26 cellular contexts compared by ENCODE assay signal in genomic region chr12:94798107-94798506, GRCh38.
"Had no signal": no experiment of that assay in that cellular context is flagged by ENCODE, and none has a peak within 500 bp of the region (broad histone marks: within the 10 kb centered on the region; RNA-seq: fewer than 3 reads in every experiment).

No MANE protein-coding gene starts in this region.

- H3K27ac Mint-ChIP-seq: activated B cell treated with CpG ODN at 0.5 μM for 24 hours; activated CD8-positive, alpha-beta T cell treated with anti-CD3 and anti-CD28 coated beads for 36 hours; activated naive CD4-positive, alpha-beta T cell treated with anti-CD3 and anti-CD28 coated beads, Interleukin-2, amount 50 U/mL, for 24 hours; activated naive CD8-positive, alpha-beta T cell treated with anti-CD3 and anti-CD28 coated beads, Interleukin-2, amount 50 U/mL, for 24 hours; activated T-helper 17 cell treated with anti-CD3 and anti-CD28 coated beads, Interleukin-2, amount 50 U/mL, for 72 hours; effector memory CD8-positive, alpha-beta T cell; neural progenitor cell; stimulated activated naive CD8-positive, alpha-beta T cell treated with anti-CD3 and anti-CD28 coated beads, Interleukin-15, Interleukin-2, amounts not matched to agents 100 ng/mL and 50 ng/mL, for 24 hours; T-helper 2 cell treated with Interferon-gamma antibody and Interleukin-4, amounts not matched to agents 5 μg/mL and 100 μg/mL, for 36 hours had no signal

- ATAC-seq: activated CD8-positive, alpha-beta T cell treated with anti-CD3 and anti-CD28 coated beads for 36 hours; activated naive CD8-positive, alpha-beta T cell treated with anti-CD3 and anti-CD28 coated beads, Interleukin-2, amount 50 U/mL, for 24 hours; activated T-cell treated with anti-CD3 and anti-CD28 coated beads, Interleukin-2, amount 50 U/mL, for 4 hours; activated T-helper 17 cell treated with anti-CD3 and anti-CD28 coated beads, Interleukin-2, amount 50 U/mL, for 72 hours; effector memory CD8-positive, alpha-beta T cell; gastrocnemius medialis; left ventricle myocardium superior; mucosa of descending colon; right cardiac atrium had no signal

- DNase-seq: activated B cell treated with CpG ODN at 0.5 μM for 24 hours; activated CD4-positive, alpha-beta T cell treated with anti-CD3 and anti-CD28 coated beads, Interleukin-2, amount 50 U/mL, for 1 hour; activated CD8-positive, alpha-beta T cell treated with anti-CD3 and anti-CD28 coated beads for 36 hours; activated gamma-delta T cell treated with Interleukin-2 at 50 U/mL for 16 hours; activated naive CD8-positive, alpha-beta T cell treated with anti-CD3 and anti-CD28 coated beads, Interleukin-2, amount 50 U/mL, for 24 hours; activated T-cell treated with anti-CD3 and anti-CD28 coated beads, Interleukin-2, amount 50 U/mL, for 4 hours; amygdala; caudate nucleus; cortex of kidney; effector memory CD8-positive, alpha-beta T cell; erythroblast; gastrocnemius medialis; glutamatergic neuron; islet precursor cell; left ventricle myocardium superior; mucosa of descending colon; occipital lobe; posterior cingulate gyrus; right cardiac atrium; stimulated activated CD4-positive, alpha-beta T cell treated with anti-CD3 and anti-CD28 coated beads, Interleukin-2, amount 100 ng/mL, for 48 hours; trophoblast cell had no signal

- H3K9me3 Mint-ChIP-seq: activated B cell treated with CpG ODN at 0.5 μM for 24 hours; activated CD8-positive, alpha-beta T cell treated with anti-CD3 and anti-CD28 coated beads for 36 hours; activated naive CD4-positive, alpha-beta T cell treated with anti-CD3 and anti-CD28 coated beads, Interleukin-2, amount 50 U/mL, for 24 hours; activated naive CD8-positive, alpha-beta T cell treated with anti-CD3 and anti-CD28 coated beads, Interleukin-2, amount 50 U/mL, for 24 hours; activated T-cell treated with anti-CD3 and anti-CD28 coated beads, Interleukin-2, amount 50 U/mL, for 4 hours; activated T-helper 17 cell treated with anti-CD3 and anti-CD28 coated beads, Interleukin-2, amount 50 U/mL, for 72 hours; effector memory CD8-positive, alpha-beta T cell; neural progenitor cell; stimulated activated naive CD8-positive, alpha-beta T cell treated with anti-CD3 and anti-CD28 coated beads, Interleukin-15, Interleukin-2, amounts not matched to agents 100 ng/mL and 50 ng/mL, for 24 hours; T-helper 2 cell treated with Interferon-gamma antibody and Interleukin-4, amounts not matched to agents 5 μg/mL and 100 μg/mL, for 36 hours had no signal

- H3K36me3 Mint-ChIP-seq: activated naive CD4-positive, alpha-beta T cell treated with anti-CD3 and anti-CD28 coated beads, Interleukin-2, amount 50 U/mL, for 24 hours; neural progenitor cell had no signal

- H3K27me3 Mint-ChIP-seq: activated B cell treated with CpG ODN at 0.5 μM for 24 hours; activated CD8-positive, alpha-beta T cell treated with anti-CD3 and anti-CD28 coated beads for 36 hours; activated naive CD4-positive, alpha-beta T cell treated with anti-CD3 and anti-CD28 coated beads, Interleukin-2, amount 50 U/mL, for 24 hours; stimulated activated naive CD8-positive, alpha-beta T cell treated with anti-CD3 and anti-CD28 coated beads, Interleukin-15, Interleukin-2, amounts not matched to agents 100 ng/mL and 50 ng/mL, for 24 hours had no signal

- H3K4me1 Mint-ChIP-seq: activated naive CD8-positive, alpha-beta T cell treated with anti-CD3 and anti-CD28 coated beads, Interleukin-2, amount 50 U/mL, for 24 hours had no signal

- H3K4me3 Mint-ChIP-seq: activated B cell treated with CpG ODN at 0.5 μM for 24 hours; activated CD8-positive, alpha-beta T cell treated with anti-CD3 and anti-CD28 coated beads for 36 hours; activated naive CD4-positive, alpha-beta T cell treated with anti-CD3 and anti-CD28 coated beads, Interleukin-2, amount 50 U/mL, for 24 hours; activated naive CD8-positive, alpha-beta T cell treated with anti-CD3 and anti-CD28 coated beads, Interleukin-2, amount 50 U/mL, for 24 hours; activated T-cell treated with anti-CD3 and anti-CD28 coated beads, Interleukin-2, amount 50 U/mL, for 4 hours; activated T-helper 17 cell treated with anti-CD3 and anti-CD28 coated beads, Interleukin-2, amount 50 U/mL, for 72 hours; effector memory CD8-positive, alpha-beta T cell; neural progenitor cell; stimulated activated naive CD8-positive, alpha-beta T cell treated with anti-CD3 and anti-CD28 coated beads, Interleukin-15, Interleukin-2, amounts not matched to agents 100 ng/mL and 50 ng/mL, for 24 hours; T-helper 2 cell treated with Interferon-gamma antibody and Interleukin-4, amounts not matched to agents 5 μg/mL and 100 μg/mL, for 36 hours had no signal
